Comparison of ENCODE assay signal across 15 cellular contexts in genomic region chr11:10139656-10140055, GRCh38.
A peak's percentile ranks its signal among the peaks of the same experiment; 100 is the strongest.
DNase-seq lines count a peak whose midpoint lies in the region; ATAC-seq and TF ChIP-seq lines count a peak whose summit lies in the region.
"Had no signal": no experiment of that assay in that cellular context is flagged by ENCODE, and none has a peak within 500 bp of the region (broad histone marks: within the 10 kb centered on the region; RNA-seq: fewer than 3 reads in every experiment).

No MANE protein-coding gene starts in this region.

- CTCF ChIA-PET in mammary epithelial cell (lab: Charles Lee; ENCODE audit: low non-redundant PET): no interaction called here
- CTCF ChIA-PET in activated CD8-positive, alpha-beta T cell treated with anti-CD3 and anti-CD28 coated beads for 36 hours (lab: Charles Lee): interaction anchor here (1.0 kb wide), 1 partner anchor 40 kb away, joined by 3 read pairs; no protein-coding TSS in a partner anchor

- H3K79me2 ChIP-seq in mammary epithelial cell (ENCODE audit: insufficient read depth, low read length): no peaks in the 10 kb centered on the region
- peaks cover 5% of the 10 kb centered on the region for H3K79me2 ChIP-seq in hepatocyte

- TF ChIP-seq CTCF in mammary epithelial cell (conservative IDR thresholded peaks at IDR 0.05 in 1 of 2, IDR thresholded peaks at IDR 0.05 in 1 of 2; ENCODE audit: extremely low read depth in 1 of 2, insufficient read depth in 1 of 2, low read depth in 1 of 2, low read length in 2 of 2) (no peak), hepatocyte (IDR thresholded peaks at IDR 0.05; ENCODE audit: poor library complexity) (no peak)
- TF ChIP-seq CTCF in activated CD8-positive, alpha-beta T cell treated with anti-CD3 and anti-CD28 coated beads for 36 hours (IDR thresholded peaks at IDR 0.05): no peak

- no peaks in the 10 kb centered on the region for H3K9me2 ChIP-seq in hepatocyte (replicated peaks; ENCODE audit: insufficient read depth)

- no peak overlapping the region for H3K4me3 Mint-ChIP-seq in activated CD8-positive, alpha-beta T cell treated with anti-CD3 and anti-CD28 coated beads for 36 hours
- H3K4me3 Mint-ChIP-seq: activated CD4-positive, alpha-beta T cell treated with anti-CD3 and anti-CD28 coated beads, Interleukin-2, amount 10 ng/mL, durations not matched to agents 24 days and 14 days; immature natural killer cell; neural crest cell had no signal

- H3K27ac ChIP-seq in HUES48 (ENCODE audit: low read depth, low read length) (peak overlapping the region; percentile 36), mammary epithelial cell (ENCODE audit: insufficient read depth, low read depth, low read length) (peak overlapping the region; percentile 64), hepatocyte (no peak overlapping the region)

- no peak overlapping the region for H3K27ac Mint-ChIP-seq in activated CD8-positive, alpha-beta T cell treated with anti-CD3 and anti-CD28 coated beads for 36 hours
- H3K27ac Mint-ChIP-seq: activated CD4-positive, alpha-beta T cell treated with anti-CD3 and anti-CD28 coated beads, Interleukin-2, amount 10 ng/mL, durations not matched to agents 24 days and 14 days; immature natural killer cell had no signal

- H4K20me1 ChIP-seq in mammary epithelial cell (ENCODE audit: insufficient read depth, low read length): no peaks in the 10 kb centered on the region
- H4K20me1 ChIP-seq in hepatocyte (ENCODE audit: insufficient read depth, poor library complexity, severe bottlenecking): no peaks in the 10 kb centered on the region

- H3K36me3 ChIP-seq in HUES48 (ENCODE audit: control insufficient read depth, insufficient read depth, low read length) (no peaks in the 10 kb centered on the region), mammary epithelial cell (ENCODE audit: insufficient read depth, low read length) (no peaks in the 10 kb centered on the region), hepatocyte (replicated peaks; ENCODE audit: insufficient read depth, low read depth) (no peaks in the 10 kb centered on the region)

- peaks cover 4% of the 10 kb centered on the region for H3K36me3 Mint-ChIP-seq in activated CD8-positive, alpha-beta T cell treated with anti-CD3 and anti-CD28 coated beads for 36 hours (ENCODE audit: low read depth)

- no peak for ATAC-seq in activated CD8-positive, alpha-beta T cell treated with anti-CD3 and anti-CD28 coated beads for 36 hours
- ATAC-seq in GM18517 (IDR thresholded peaks at IDR 0.05; ENCODE audit: unreplicated experiment): no peak

- H3K27me3 ChIP-seq in HUES48 (ENCODE audit: control insufficient read depth, insufficient read depth, low read length): no peaks in the 10 kb centered on the region
- H3K27me3 ChIP-seq in mammary epithelial cell (ENCODE audit: insufficient read depth, low read length): no peaks in the 10 kb centered on the region
- no peaks in the 10 kb centered on the region for H3K27me3 ChIP-seq in hepatocyte

- H3K9me3 Mint-ChIP-seq in activated CD8-positive, alpha-beta T cell treated with anti-CD3 and anti-CD28 coated beads for 36 hours: peaks cover 7% of the 10 kb centered on the region
- H3K9me3 Mint-ChIP-seq: immature natural killer cell had no signal

- POLR2A ChIA-PET in activated CD8-positive, alpha-beta T cell treated with anti-CD3 and anti-CD28 coated beads for 36 hours (lab: Charles Lee): no interaction called here

- BruUV-seq in mammary epithelial cell (replicated peaks; lab: Mats Ljungman, UMichigan): no TSS peak

- H3K9me3 ChIP-seq in HUES48 (ENCODE audit: control insufficient read depth, insufficient read depth, low read length) (0 out of 2 replicates have a peak, but pooled peaks cover 10% of the 10 kb centered on the region), mammary epithelial cell (replicated peaks; ENCODE audit: insufficient read depth, low read length) (peaks cover 2% of the 10 kb centered on the region), hepatocyte (ENCODE audit: low read depth) (no peaks in the 10 kb centered on the region)

- no peaks in the 10 kb centered on the region for H3K27me3 Mint-ChIP-seq in activated CD8-positive, alpha-beta T cell treated with anti-CD3 and anti-CD28 coated beads for 36 hours

- in situ Hi-C loops in mammary epithelial cell (cut with MboI; ENCODE audit: low sequenced_read_pairs in 2 of 2): no loop called here

- H3K4me3 ChIP-seq in HUES48 (ENCODE audit: low read depth, low read length) (no peak overlapping the region), mammary epithelial cell (replicated peaks in 1 of 3; ENCODE audit: insufficient read depth in 1 of 3, low read depth in 2 of 3, low read length in 3 of 3) (no peak overlapping the region), hepatocyte (no peak overlapping the region)

- dilution Hi-C loops in mammary epithelial cell (cut with HindIII; ENCODE audit: low sequenced_read_pairs): no loop called here

- intact Hi-C loops in mammary epithelial cell (cut with micrococcal nuclease): no loop called here
- intact Hi-C loops in activated CD8-positive, alpha-beta T cell treated with anti-CD3 and anti-CD28 coated beads for 36 hours (cut with micrococcal nuclease): no loop called here

- no peak overlapping the region for H2AFZ ChIP-seq in mammary epithelial cell (ENCODE audit: low read depth, low read length)
- H2AFZ ChIP-seq in hepatocyte: no peak overlapping the region

- H3K4me1 ChIP-seq in HUES48 (ENCODE audit: control insufficient read depth, insufficient read depth, low read length) (peaks cover 8% of the 10 kb centered on the region; the same call in 1 of the 2 replicates), mammary epithelial cell (ENCODE audit: insufficient read depth, low read length) (peaks cover 15% of the 10 kb centered on the region), hepatocyte (ENCODE audit: insufficient read depth) (no peaks in the 10 kb centered on the region)

- H3K4me1 Mint-ChIP-seq in activated CD8-positive, alpha-beta T cell treated with anti-CD3 and anti-CD28 coated beads for 36 hours (ENCODE audit: low read depth): no peaks in the 10 kb centered on the region
- H3K4me1 Mint-ChIP-seq: activated CD4-positive, alpha-beta T cell treated with anti-CD3 and anti-CD28 coated beads, Interleukin-2, amount 10 ng/mL, durations not matched to agents 24 days and 14 days; immature natural killer cell; neural crest cell had no signal

- H3K4me2 ChIP-seq in mammary epithelial cell (ENCODE audit: insufficient read depth, low read depth, low read length): peak overlapping the region; percentile 32
- H3K4me2 ChIP-seq in hepatocyte: no peak overlapping the region

- H3K9ac ChIP-seq in HUES48 (ENCODE audit: low read depth, low read length) (no peak overlapping the region), mammary epithelial cell (ENCODE audit: insufficient read depth, low read length) (no peak overlapping the region)

- WGBS in mammary epithelial cell (ENCODE audit: low coverage, missing lambda C conversion rate): 12% methylated on average over 2 of the region's 2 CpGs
- 97% methylated on average over 2 of the region's 2 CpGs for WGBS in hepatocyte (ENCODE audit: low lambda C conversion rate, missing lambda C conversion rate)

- DNase-seq in AG08395 (ENCODE audit: low spot score) (peak; percentile 85), mammary epithelial cell (peak; percentile 75), hepatocyte (ENCODE audit: low spot score) (peak; percentile 6), MV-4-11 (lab: John Stamatoyannopoulos, UW) (no peak), retina (no peak)
- DNase-seq in activated CD8-positive, alpha-beta T cell treated with anti-CD3 and anti-CD28 coated beads for 36 hours: no peak
- DNase-seq: activated CD4-positive, alpha-beta T cell treated with anti-CD3 and anti-CD28 coated beads, Interleukin-2, amount 10 ng/mL, durations not matched to agents 24 days and 14 days; activated gamma-delta T cell; C1 segment of cervical spinal cord; immature natural killer cell; NCI-H82; substantia nigra had no signal

Comparison
In these comparisons a context has a peak if more than half of its experiments do, and no peak if none do; other contexts are left out.
1. DNase-seq: peak in AG08395 (single experiment), mammary epithelial cell (single experiment) and hepatocyte (single experiment); none in activated CD8-positive, alpha-beta T cell treated with anti-CD3 and anti-CD28 coated beads for 36 hours (single experiment), MV-4-11 (single experiment) and retina (single experiment).